ENCODE assay signal across 8 cellular contexts in genomic region chr5:177301503-177302165, GRCh38. TPM values are rescaled to one million over a fixed set of nuclear protein-coding genes. Genes with fewer than 3 reads are reported as not detected.
DNase-seq lines count a peak whose midpoint lies in the region; ATAC-seq, FAIRE-seq and TF ChIP-seq lines count a peak whose summit lies in the region.

No MANE protein-coding gene starts in this region.

- H3K36me3 Mint-ChIP-seq in naive thymus-derived CD8-positive, alpha-beta T cell: peaks cover 0 to 23% (median 4%) of the 10 kb centered on the region in 3 donors

- in situ Hi-C loops in GM12878 (cut with MboI): no loop called here

- intact Hi-C loops in GM12878 (cut with micrococcal nuclease; ENCODE audit: unreplicated experiment): loop anchor here (5.0 to 10.0 kb wide), 3 partner anchors 164 to 293 kb away; partner anchors contain the start of gene TMED9

- H3K9me3 ChIP-seq in Loucy (ENCODE audit: insufficient read depth, low read depth, low read length): no peaks in the 10 kb centered on the region
- no peaks in the 10 kb centered on the region for H3K9me3 ChIP-seq in GM12878 (replicated peaks; ENCODE audit: control insufficient read depth, insufficient read depth, low read length)

- H3F3A ChIP-seq in Loucy (ENCODE audit: low read depth): no peaks in the 10 kb centered on the region

- no peak for TF ChIP-seq EP300 in GM12878 (IDR thresholded peaks at IDR 0.05; ENCODE audit: borderline replicate concordance in 1 of 2, control insufficient read depth in 1 of 2, low read depth in 2 of 2, low read length in 2 of 2)

- H3K27me3 Mint-ChIP-seq in naive thymus-derived CD8-positive, alpha-beta T cell: no peaks in the 10 kb centered on the region

- H3K36me3 ChIP-seq in Loucy (ENCODE audit: insufficient read depth, low read length) (no peaks in the 10 kb centered on the region), GM12878 (ENCODE audit: control insufficient read depth in 2 of 2, insufficient read depth in 2 of 2, low read length in 1 of 2) (peaks cover 3 to 19% of the 10 kb centered on the region in 2 experiments)

- H4K20me1 ChIP-seq in Loucy (ENCODE audit: insufficient read depth, low read length, poor library complexity, severe bottlenecking) (peaks cover 6% of the 10 kb centered on the region), GM12878 (ENCODE audit: control insufficient read depth, insufficient read depth) (no peaks in the 10 kb centered on the region)

- FAIRE-seq in GM12878 (lab: Jason Lieb, UNC) (no peak), H54 (lab: Jason Lieb, UNC) (no peak)

- H3K4me3 Mint-ChIP-seq in naive thymus-derived CD8-positive, alpha-beta T cell: peak overlapping the region; percentile 85 to 96 (median 92)

- no peaks in the 10 kb centered on the region for H3K9me3 Mint-ChIP-seq in naive thymus-derived CD8-positive, alpha-beta T cell

- SMC1A ChIA-PET in GM12878 (lab: Charles Lee; ENCODE audit: uncharacterized antibody, unreplicated experiment): interaction anchor here (0.7 to 2.0 kb wide), 7 partner anchors 9 to 188 kb away, joined by 3 to 10 read pairs (median 3); partner anchors contain the start of gene MXD3

- H3K9ac ChIP-seq in Loucy (ENCODE audit: low read depth, low read length, poor library complexity, severe bottlenecking) (peak overlapping the region; percentile 89), GM12878 (ENCODE audit: control insufficient read depth, insufficient read depth, low read length) (peak overlapping the region; percentile 72)

- ATAC-seq in GM12878 (peak; percentile 19), HG02763 (IDR thresholded peaks at IDR 0.05; ENCODE audit: unreplicated experiment) (no peak)
- no peak for ATAC-seq in naive thymus-derived CD8-positive, alpha-beta T cell

- H3K27me3 ChIP-seq in Loucy (ENCODE audit: insufficient read depth, low read length, poor library complexity, severe bottlenecking) (no peaks in the 10 kb centered on the region), GM12878 (replicated peaks in 1 of 2; ENCODE audit: control insufficient read depth in 2 of 2, insufficient read depth in 2 of 2, low read length in 1 of 2) (no peaks in the 10 kb centered on the region)

- RAD21 ChIA-PET in GM12878 (lab: Charles Lee; ENCODE audit: unreplicated experiment): interaction anchor here (1.0 to 2.3 kb wide), 9 partner anchors 9 to 190 kb away, joined by 3 to 12 read pairs (median 4); no protein-coding TSS in a partner anchor

- no peak for TF ChIP-seq CTCF in Loucy (conservative IDR thresholded peaks at IDR 0.05; ENCODE audit: low read length)
- no peak for TF ChIP-seq CTCF in GM12878 (IDR thresholded peaks at IDR 0.05 in 2 of 3, conservative IDR thresholded peaks at IDR 0.05 in 1 of 3; ENCODE audit: control insufficient read depth in 2 of 3, extremely low read depth in 1 of 3, insufficient read depth in 1 of 3, low read depth in 3 of 3, low read length in 3 of 3)

- peak; percentile 21; the same call in 1 of the 2 replicates for TF ChIP-seq POLR2A in GM12878 (IDR thresholded peaks at IDR 0.05; ENCODE audit: low read depth, low read length)
- TF ChIP-seq POLR2A in H54 (IDR thresholded peaks at IDR 0.05; ENCODE audit: low read depth, low read length): no peak

- CTCF ChIA-PET in GM12878 (lab: Yijun Ruan, JAX): interaction anchor here (0.9 to 3.6 kb wide), 12 partner anchors 8 to 231 kb away, joined by 3 to 35 read pairs (median 4); partner anchors contain the start of gene RGS14

- peaks cover 46% of the 10 kb centered on the region for H3K79me2 ChIP-seq in Loucy (ENCODE audit: insufficient read depth, low read length)
- peaks cover 48% of the 10 kb centered on the region for H3K79me2 ChIP-seq in GM12878 (ENCODE audit: control insufficient read depth, insufficient read depth, low read length)

- H3K4me1 Mint-ChIP-seq in naive thymus-derived CD8-positive, alpha-beta T cell: peaks cover 39 to 87% (median 77%) of the 10 kb centered on the region in 4 donors

- H3K27ac Mint-ChIP-seq in naive thymus-derived CD8-positive, alpha-beta T cell: peak overlapping the region; percentile 68 to 99 (median 92)

- 61% methylated on average over 7 of the region's 7 CpGs for WGBS in GM12878 (ENCODE audit: insufficient coverage, insufficient replicate concordance, low lambda C conversion rate, missing lambda C conversion rate)

- no peak overlapping the region for H2AFZ ChIP-seq in Loucy (ENCODE audit: low read length)
- H2AFZ ChIP-seq in GM12878 (ENCODE audit: control insufficient read depth, low read depth, low read length): no peak overlapping the region

- no TSS peak for BruUV-seq in GM12878 (replicated peaks; lab: Mats Ljungman, UMichigan)

- H3K4me1 ChIP-seq in Loucy (ENCODE audit: insufficient read depth, low read length, poor library complexity, severe bottlenecking): peaks cover 29% of the 10 kb centered on the region
- H3K4me1 ChIP-seq in GM12878 (ENCODE audit: control insufficient read depth, insufficient read depth, low read length): peaks cover 42% of the 10 kb centered on the region

- POLR2A ChIA-PET in GM12878 (lab: Charles Lee): interaction anchor here (0.5 to 2.2 kb wide), 12 partner anchors 11 to 257 kb away, joined by 3 to 11 read pairs (median 4); partner anchors contain the start of genes NSD1 and RGS14
- POLR2A ChIA-PET in naive thymus-derived CD8-positive, alpha-beta T cell (lab: Charles Lee): interaction anchor here (0.7 to 4.0 kb wide), 7 partner anchors 10 to 174 kb away, joined by 3 to 14 read pairs (median 4); partner anchors contain the start of genes LMAN2 and MXD3

- H3K4me3 ChIP-seq in Loucy (ENCODE audit: low read length, poor library complexity, severe bottlenecking) (peak overlapping the region; percentile 87), GM12878 (peak overlapping the region; percentile 75; the same call in 1 of the 2 replicates)

- no peaks in the 10 kb centered on the region for H3K9me2 ChIP-seq in Loucy (replicated peaks; ENCODE audit: low read depth, low read length)

- no peak for TF ChIP-seq RAD21 in GM12878 (IDR thresholded peaks at IDR 0.05; ENCODE audit: insufficient read depth, low read depth, low read length)

- peak overlapping the region; percentile 83 for H3K27ac ChIP-seq in GM12878 (ENCODE audit: control insufficient read depth, insufficient read depth)

- H3K4me2 ChIP-seq in Loucy (ENCODE audit: low read depth, low read length, poor library complexity, severe bottlenecking) (peak overlapping the region; percentile 79), GM12878 (ENCODE audit: control insufficient read depth, insufficient read depth) (peak overlapping the region; percentile 78)

- DNase-seq in COR-L47 (lab: John Stamatoyannopoulos, UW) (peak; percentile 83), GM12878 (ENCODE audit: low read depth, low spot score) (no peak), NCI-H1436 treated with DMSO at 0.1 percent for 48 hours (lab: John Stamatoyannopoulos, UW) (no peak), H54 (ENCODE audit: insufficient read length, low spot score) (no peak), SKM-1 (lab: John Stamatoyannopoulos, UW; ENCODE audit: unreplicated experiment) (no peak)
- DNase-seq in naive thymus-derived CD8-positive, alpha-beta T cell: no peak

RNA-seq across cellular contexts. Expression of gene RAB24, which starts 1.9 kb away (rescaled TPM):
- total RNA-seq in GM12878 (2013; cell fraction: nucleolus; rRNA removed): 10.2 and 10.5 TPM in 2 replicates
- total RNA-seq in GM12878 (2014; rRNA removed): 25.7 and 31.0 TPM in 2 replicates
- 11.9 and 12.1 TPM in 2 replicates for total RNA-seq in GM12878 (2014; rRNA removed; fragmentation: Illumina TruSeq; extraction: Trizol)
- total RNA-seq in GM12878 (2021): 27.6 and 30.3 TPM in 2 replicates
- 18.3 TPM for polyA plus RNA-seq in GM12878 (2011; ENCODE audit: low read depth)
- polyA plus RNA-seq in GM12878 (2011; rRNA removed): 15.0 and 22.3 TPM in 2 replicates
- polyA plus RNA-seq in GM12878 (2011; cell fraction: cytosol; rRNA removed): 29.7 and 37.0 TPM in 2 replicates
- polyA plus RNA-seq in GM12878 (2011; cell fraction: nucleus; rRNA removed): 63.9 and 79.7 TPM in 2 replicates
- polyA plus RNA-seq in GM12878 (2012): 29.2 and 29.8 TPM in 2 replicates
- 14.1 and 15.1 TPM in 2 replicates for polyA plus RNA-seq in GM12878 (2014; fragmentation: Illumina TruSeq; extraction: Trizol)
- polyA plus RNA-seq in GM12878 (2014; fragmentation: Nextera tagmentation; extraction: Ambion mirVana): 10 to 100 TPM in 1 of 2 experiments, 1 to 10 TPM in 1; 8.0 to 12.8 TPM
- 44.4 and 50.8 TPM in 2 replicates for polyA plus RNA-seq in GM12878 (2014; rRNA removed)
- polyA plus RNA-seq in GM12878 (2016; fragmentation: Nextera tagmentation; extraction: Ambion mirVana): 10 to 100 TPM; 26.4 to 28.4 TPM
- polyA minus RNA-seq in GM12878 (2011; rRNA and poly(A)+ RNA removed): 6.9 and 10.0 TPM in 2 replicates
- polyA minus RNA-seq in GM12878 (2011; cell fraction: cytosol; rRNA and poly(A)+ RNA removed): 3.6 and 5.7 TPM in 2 replicates
- polyA minus RNA-seq in GM12878 (2011; cell fraction: nucleus; rRNA and poly(A)+ RNA removed): 9.4 and 16.1 TPM in 2 replicates
- total RNA-seq in naive thymus-derived CD8-positive, alpha-beta T cell: 10 to 100 TPM; 23.3 TPM
- 10 to 100 TPM; 20.8 to 26.9 (median 26.1) TPM for polyA plus RNA-seq in naive thymus-derived CD8-positive, alpha-beta T cell

RNA-seq across cellular contexts. Expression of gene PRELID1, which starts 2.0 kb away (rescaled TPM):
- total RNA-seq in GM12878 (2013; cell fraction: nucleolus; rRNA removed): 23.2 and 24.5 TPM in 2 replicates
- total RNA-seq in GM12878 (2014; rRNA removed) (190 and 251 TPM in 2 replicates), GM12878 (2014; rRNA removed; fragmentation: Illumina TruSeq; extraction: Trizol) (221 and 242 TPM in 2 replicates), GM12878 (2021) (259 and 261 TPM in 2 replicates)
- 42.5 TPM for polyA plus RNA-seq in GM12878 (2011; ENCODE audit: low read depth)
- polyA plus RNA-seq in GM12878 (2011; rRNA removed) (171 and 256 TPM in 2 replicates), GM12878 (2014; fragmentation: Illumina TruSeq; extraction: Trizol) (157 and 248 TPM in 2 replicates), GM12878 (2014; fragmentation: Nextera tagmentation; extraction: Ambion mirVana) (100 to 1,000 TPM in 1 of 2 experiments, 10 to 100 TPM in 1; 30.9 to 106 TPM), GM12878 (2014; rRNA removed) (414 and 449 TPM in 2 replicates), GM12878 (2016; fragmentation: Nextera tagmentation; extraction: Ambion mirVana) (100 to 1,000 TPM; 529 to 584 TPM)
- 352 and 401 TPM in 2 replicates for polyA plus RNA-seq in GM12878 (2011; cell fraction: cytosol; rRNA removed)
- 123 and 139 TPM in 2 replicates for polyA plus RNA-seq in GM12878 (2011; cell fraction: nucleus; rRNA removed)
- polyA plus RNA-seq in GM12878 (2012): 120 and 141 TPM in 2 replicates
- 114 and 144 TPM in 2 replicates for polyA minus RNA-seq in GM12878 (2011; rRNA and poly(A)+ RNA removed)
- polyA minus RNA-seq in GM12878 (2011; cell fraction: cytosol; rRNA and poly(A)+ RNA removed): 60.1 and 62.4 TPM in 2 replicates
- polyA minus RNA-seq in GM12878 (2011; cell fraction: nucleus; rRNA and poly(A)+ RNA removed): 28.7 and 43.0 TPM in 2 replicates
- 10 to 100 TPM; 54.2 to 61.4 TPM for total RNA-seq in naive thymus-derived CD8-positive, alpha-beta T cell
- 100 to 1,000 TPM; 163 to 204 (median 180) TPM for polyA plus RNA-seq in naive thymus-derived CD8-positive, alpha-beta T cell

RNA-seq across cellular contexts. Expression of gene MXD3, which starts 10.1 kb away (rescaled TPM):
- 14.3 and 15.7 TPM in 2 replicates for total RNA-seq in GM12878 (2013; cell fraction: nucleolus; rRNA removed)
- total RNA-seq in GM12878 (2014; rRNA removed) (26.9 and 27.4 TPM in 2 replicates), GM12878 (2014; rRNA removed; fragmentation: Illumina TruSeq; extraction: Trizol) (3.5 and 3.8 TPM in 2 replicates), GM12878 (2021) (20.5 and 26.7 TPM in 2 replicates)
- polyA plus RNA-seq in GM12878 (2011; ENCODE audit: low read depth): 2.8 TPM
- polyA plus RNA-seq in GM12878 (2011; rRNA removed) (4.1 and 13.3 TPM in 2 replicates), GM12878 (2014; fragmentation: Illumina TruSeq; extraction: Trizol) (0.79 and 1.7 TPM in 2 replicates), GM12878 (2014; fragmentation: Nextera tagmentation; extraction: Ambion mirVana) (under 1 TPM; 0.24 to 0.93 TPM), GM12878 (2014; rRNA removed) (29.8 and 36.2 TPM in 2 replicates), GM12878 (2016; fragmentation: Nextera tagmentation; extraction: Ambion mirVana) (10 to 100 TPM; 13.7 to 15.5 TPM)
- 13.5 and 26.2 TPM in 2 replicates for polyA plus RNA-seq in GM12878 (2011; cell fraction: cytosol; rRNA removed)
- polyA plus RNA-seq in GM12878 (2011; cell fraction: nucleus; rRNA removed): 63.9 and 69.4 TPM in 2 replicates
- 14.0 and 14.1 TPM in 2 replicates for polyA plus RNA-seq in GM12878 (2012)
- polyA minus RNA-seq in GM12878 (2011; rRNA and poly(A)+ RNA removed): 3.0 and 7.4 TPM in 2 replicates
- polyA minus RNA-seq in GM12878 (2011; cell fraction: cytosol; rRNA and poly(A)+ RNA removed): 3.8 and 6.5 TPM in 2 replicates
- 9.9 and 20.9 TPM in 2 replicates for polyA minus RNA-seq in GM12878 (2011; cell fraction: nucleus; rRNA and poly(A)+ RNA removed)
- total RNA-seq in naive thymus-derived CD8-positive, alpha-beta T cell: 10 to 100 TPM; 13.6 to 18.1 TPM
- polyA plus RNA-seq in naive thymus-derived CD8-positive, alpha-beta T cell: 1 to 10 TPM in 1 of 3 donors, under 1 TPM in 2; 0.07 to 1.1 (median 0.44) TPM

RNA-seq across cellular contexts. Expression of gene LMAN2, which starts 49.8 kb away (rescaled TPM):
- total RNA-seq in GM12878 (2013; cell fraction: nucleolus; rRNA removed): 195 and 213 TPM in 2 replicates
- total RNA-seq in GM12878 (2014; rRNA removed): 184 and 207 TPM in 2 replicates
- 98.9 and 112 TPM in 2 replicates for total RNA-seq in GM12878 (2014; rRNA removed; fragmentation: Illumina TruSeq; extraction: Trizol)
- total RNA-seq in GM12878 (2021): 117 and 121 TPM in 2 replicates
- polyA plus RNA-seq in GM12878 (2011; ENCODE audit: low read depth): 35.5 TPM
- 55.9 and 104 TPM in 2 replicates for polyA plus RNA-seq in GM12878 (2011; rRNA removed)
- 273 and 308 TPM in 2 replicates for polyA plus RNA-seq in GM12878 (2011; cell fraction: cytosol; rRNA removed)
- polyA plus RNA-seq in GM12878 (2011; cell fraction: nucleus; rRNA removed): 210 and 234 TPM in 2 replicates
- polyA plus RNA-seq in GM12878 (2012): 139 and 151 TPM in 2 replicates
- polyA plus RNA-seq in GM12878 (2014; fragmentation: Illumina TruSeq; extraction: Trizol): 84.1 and 178 TPM in 2 replicates
- polyA plus RNA-seq in GM12878 (2014; fragmentation: Nextera tagmentation; extraction: Ambion mirVana): 10 to 100 TPM in 1 of 2 experiments, 1 to 10 TPM in 1; 2.4 to 11.4 TPM
- polyA plus RNA-seq in GM12878 (2014; rRNA removed): 179 and 230 TPM in 2 replicates
- 100 to 1,000 TPM; 252 to 264 TPM for polyA plus RNA-seq in GM12878 (2016; fragmentation: Nextera tagmentation; extraction: Ambion mirVana)
- 197 and 327 TPM in 2 replicates for polyA minus RNA-seq in GM12878 (2011; rRNA and poly(A)+ RNA removed)
- polyA minus RNA-seq in GM12878 (2011; cell fraction: cytosol; rRNA and poly(A)+ RNA removed): 100 and 110 TPM in 2 replicates
- polyA minus RNA-seq in GM12878 (2011; cell fraction: nucleus; rRNA and poly(A)+ RNA removed): 69.0 and 97.6 TPM in 2 replicates
- 10 to 100 TPM; 77.1 to 89.0 TPM for total RNA-seq in naive thymus-derived CD8-positive, alpha-beta T cell
- polyA plus RNA-seq in naive thymus-derived CD8-positive, alpha-beta T cell: 100 to 1,000 TPM; 212 to 243 (median 242) TPM

RNA-seq across cellular contexts. Expression of gene RGS14, which starts 56.1 kb away (rescaled TPM):
- 111 and 131 TPM in 2 replicates for total RNA-seq in GM12878 (2013; cell fraction: nucleolus; rRNA removed)
- total RNA-seq in GM12878 (2014; rRNA removed) (56.5 and 68.1 TPM in 2 replicates), GM12878 (2014; rRNA removed; fragmentation: Illumina TruSeq; extraction: Trizol) (25.1 and 30.4 TPM in 2 replicates), GM12878 (2021) (65.6 and 72.9 TPM in 2 replicates)
- polyA plus RNA-seq in GM12878 (2011; ENCODE audit: low read depth): 6.4 TPM
- polyA plus RNA-seq in GM12878 (2011; rRNA removed) (28.8 and 57.1 TPM in 2 replicates), GM12878 (2014; fragmentation: Illumina TruSeq; extraction: Trizol) (4.4 and 35.8 TPM in 2 replicates), GM12878 (2014; fragmentation: Nextera tagmentation; extraction: Ambion mirVana) (1 to 10 TPM in 1 of 2 experiments, under 1 TPM in 1; 0.19 to 1.3 TPM), GM12878 (2014; rRNA removed) (88.7 and 91.9 TPM in 2 replicates), GM12878 (2016; fragmentation: Nextera tagmentation; extraction: Ambion mirVana) (10 to 100 TPM; 53.6 to 56.0 TPM)
- polyA plus RNA-seq in GM12878 (2011; cell fraction: cytosol; rRNA removed): 90.6 and 104 TPM in 2 replicates
- 281 and 299 TPM in 2 replicates for polyA plus RNA-seq in GM12878 (2011; cell fraction: nucleus; rRNA removed)
- 30.7 and 40.7 TPM in 2 replicates for polyA plus RNA-seq in GM12878 (2012)
- 40.5 and 82.2 TPM in 2 replicates for polyA minus RNA-seq in GM12878 (2011; rRNA and poly(A)+ RNA removed)
- polyA minus RNA-seq in GM12878 (2011; cell fraction: cytosol; rRNA and poly(A)+ RNA removed): 26.2 and 29.3 TPM in 2 replicates
- polyA minus RNA-seq in GM12878 (2011; cell fraction: nucleus; rRNA and poly(A)+ RNA removed): 52.3 and 74.0 TPM in 2 replicates
- 100 to 1,000 TPM; 117 to 122 TPM for total RNA-seq in naive thymus-derived CD8-positive, alpha-beta T cell
- 10 to 100 TPM; 40.9 to 89.3 (median 45.9) TPM for polyA plus RNA-seq in naive thymus-derived CD8-positive, alpha-beta T cell
